Comparison of ENCODE assay signal across 7 cellular contexts in the genomic region with DNA sequence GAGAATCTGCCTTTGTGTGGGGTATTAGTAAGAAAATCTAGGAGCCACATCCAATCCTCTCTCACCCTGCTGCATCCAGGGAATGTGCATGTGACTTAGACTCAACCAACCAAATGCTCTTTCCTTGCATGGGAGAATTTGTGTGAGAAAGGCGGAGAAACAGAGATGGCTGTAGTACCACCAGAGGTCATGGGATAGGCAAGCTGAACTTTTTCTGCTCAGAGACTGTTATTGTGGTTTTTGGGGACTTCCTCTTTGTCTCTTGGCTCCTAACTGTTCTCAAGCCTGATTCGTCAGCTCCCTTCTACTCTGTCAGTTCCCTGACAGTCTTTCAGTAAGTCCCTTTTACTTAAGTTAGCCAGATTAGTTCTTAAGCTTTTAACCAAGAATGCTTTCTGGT. TPM values are rescaled to one million over a fixed set of nuclear protein-coding genes. Genes with fewer than 3 reads are reported as not detected.
A peak's percentile ranks its signal among the peaks of the same experiment; 100 is the strongest.
DNase-seq lines count a peak whose midpoint lies in the region; ATAC-seq lines count a peak whose summit lies in the region.

No MANE protein-coding gene starts in this region.

- ATAC-seq in GM18858 (IDR thresholded peaks at IDR 0.05; ENCODE audit: unreplicated experiment): peak; percentile 49
- ATAC-seq in HG02852 (IDR thresholded peaks at IDR 0.05; ENCODE audit: unreplicated experiment): peak; percentile 32
- no peak for ATAC-seq in HG03045 (IDR thresholded peaks at IDR 0.05; ENCODE audit: unreplicated experiment)

- peak; percentile 71 for DNase-seq in RPMI7951 (ENCODE audit: low read depth)
- peak; percentile 49 for DNase-seq in fibroblast of peridontal ligament (ENCODE audit: extremely low read depth)
- no peak for DNase-seq in HAP-1 (ENCODE audit: low spot score in 2 of 2)
- DNase-seq in NCI-H146 (lab: John Stamatoyannopoulos, UW): no peak

- H3K27me3 ChIP-seq in HAP-1 (ENCODE audit: low read depth): no peaks in the 10 kb centered on the region

- H3K4me3 ChIP-seq in HAP-1: no peak overlapping the region

- H3K36me3 ChIP-seq in HAP-1 (replicated peaks): 0 out of 2 replicates have a peak, but pooled peaks cover 2% of the 10 kb centered on the region

- in situ Hi-C loops in HAP-1 (cut with MboI; ENCODE audit: low sequenced_read_pairs): loop anchor here (10.0 kb wide), 1 partner anchor 447 kb away; no protein-coding TSS in a partner anchor

- H3K4me1 ChIP-seq in HAP-1: peaks cover 8% of the 10 kb centered on the region

- H3K9me3 ChIP-seq in HAP-1: 0 out of 2 replicates have a peak, but pooled peaks cover 2% of the 10 kb centered on the region

RNA-seq across cellular contexts. Expression of gene ZSCAN2, which starts 2.6 kb away (rescaled TPM):
- 7.8 and 15.5 TPM in 2 replicates for total RNA-seq in RPMI7951 (2014; rRNA removed; shearing (Covaris generic))

RNA-seq across cellular contexts. Expression of gene WDR73, which starts 55.8 kb away (rescaled TPM):
- total RNA-seq in RPMI7951 (2014; rRNA removed; shearing (Covaris generic)): 29.7 and 32.7 TPM in 2 replicates

RNA-seq across cellular contexts. Expression of gene NMB, which starts 59.7 kb away (rescaled TPM):
- 29.2 and 36.2 TPM in 2 replicates for total RNA-seq in RPMI7951 (2014; rRNA removed; shearing (Covaris generic))

Comparison
In these comparisons a context has a peak if more than half of its experiments do, and no peak if none do; other contexts are left out.
1. DNase-seq: peak in RPMI7951 (single experiment) and fibroblast of peridontal ligament (single experiment); none in HAP-1 (0 of 2) and NCI-H146 (single experiment).